ENCODE assay signal across 8 cellular contexts in genomic region chr1:179814513-179814838, GRCh38.
DNase-seq lines count a peak whose midpoint lies in the region; ATAC-seq and TF ChIP-seq lines count a peak whose summit lies in the region.

No MANE protein-coding gene starts in this region.

- H3K9me3 Mint-ChIP-seq in progenitor cell of endocrine pancreas (ENCODE audit: low read depth) = no peaks in the 10 kb centered on the region

- intact Hi-C loops in Panc1 (cut with micrococcal nuclease; ENCODE audit: unreplicated experiment) (loop anchor here (1.0 to 10.0 kb wide), 2 partner anchors 108 to 220 kb away; partner anchors contain the start of gene TDRD5), posterior vena cava (cut with DNase I) (loop anchor here (5.0 kb wide), 2 partner anchors 107 to 112 kb away; no protein-coding TSS in a partner anchor)

- no peaks in the 10 kb centered on the region for H3K9me3 ChIP-seq in Panc1 (ENCODE audit: control insufficient read depth, insufficient read depth, low read depth, low read length)

- 0 out of 2 replicates have a peak, but pooled peaks cover 2% of the 10 kb centered on the region for H3K27me3 ChIP-seq in Panc1 (ENCODE audit: control insufficient read depth, insufficient read depth, low read length)

- peak overlapping the region; percentile 97 for H3K27ac Mint-ChIP-seq in progenitor cell of endocrine pancreas

- CTCF ChIA-PET in Panc1 (lab: Charles Lee) = interaction anchor here (0.6 to 2.9 kb wide), 27 partner anchors 9 to 1499 kb away, joined by 3 to 73 read pairs (median 4); no protein-coding TSS in a partner anchor

- in situ Hi-C loops in Panc1 (cut with HindIII; ENCODE audit: low pct_unique_long_range_greater_than_20kb, low sequenced_read_pairs) = no loop called here

- ATAC-seq in GM18498 (IDR thresholded peaks at IDR 0.05; ENCODE audit: unreplicated experiment) (peak; percentile 42), HG02623 (IDR thresholded peaks at IDR 0.05; ENCODE audit: unreplicated experiment) (peak; percentile 19), Panc1 (peak; percentile 68)

- H3K4me3 ChIP-seq in Panc1 (ENCODE audit: low read depth in 2 of 2, low read length in 2 of 2) (peak overlapping the region; percentile 42 to 68), fibroblast of villous mesenchyme (ENCODE audit: low read depth, low read length) (peak overlapping the region; percentile 58)

- peaks cover 38% of the 10 kb centered on the region for H3K27me3 Mint-ChIP-seq in progenitor cell of endocrine pancreas

- H3K36me3 Mint-ChIP-seq in progenitor cell of endocrine pancreas (ENCODE audit: insufficient read depth) = no peaks in the 10 kb centered on the region

- H3K4me3 Mint-ChIP-seq in progenitor cell of endocrine pancreas (ENCODE audit: low read depth) = peak overlapping the region; percentile 86

- no TSS peak for BruUV-seq in Panc1 (replicated peaks; lab: Mats Ljungman, UMichigan)

- H3K4me1 ChIP-seq in Panc1 (ENCODE audit: control insufficient read depth, insufficient read depth, low read length) = peaks cover 12% of the 10 kb centered on the region; the same call in 1 of the 2 replicates

- H3K27ac ChIP-seq in Panc1 (ENCODE audit: low read length) = no peak overlapping the region

- no peak for TF ChIP-seq CTCF in Panc1 (IDR thresholded peaks at IDR 0.05)
- no peak for TF ChIP-seq CTCF in fibroblast of villous mesenchyme (IDR thresholded peaks at IDR 0.05; ENCODE audit: insufficient read depth, low read depth, low read length)
- no peak for TF ChIP-seq CTCF in progenitor cell of endocrine pancreas (IDR thresholded peaks at IDR 0.05; ENCODE audit: unreplicated experiment)

- DNase-seq in Panc1 (ENCODE audit: low read depth, low spot score) (no peak), fibroblast of villous mesenchyme (ENCODE audit: low read depth) (no peak), progenitor cell of endocrine pancreas (ENCODE audit: low spot score, unreplicated experiment) (no peak), posterior vena cava (ENCODE audit: low spot score) (no peak), OCI-M2 (lab: John Stamatoyannopoulos, UW; ENCODE audit: unreplicated experiment) (no peak), islet precursor cell (no peak)

- H3K4me1 Mint-ChIP-seq in progenitor cell of endocrine pancreas (ENCODE audit: low read depth) = peaks cover 20% of the 10 kb centered on the region

- no peaks in the 10 kb centered on the region for H3K36me3 ChIP-seq in Panc1 (ENCODE audit: control insufficient read depth, insufficient read depth, low read length)

- POLR2A ChIA-PET in Panc1 (lab: Charles Lee) = interaction anchor here (0.8 to 0.9 kb wide), 2 partner anchors 104 to 108 kb away, joined by 3 to 9 read pairs; no protein-coding TSS in a partner anchor
